1 cellular context compared by ENCODE assay signal in the genomic region with DNA sequence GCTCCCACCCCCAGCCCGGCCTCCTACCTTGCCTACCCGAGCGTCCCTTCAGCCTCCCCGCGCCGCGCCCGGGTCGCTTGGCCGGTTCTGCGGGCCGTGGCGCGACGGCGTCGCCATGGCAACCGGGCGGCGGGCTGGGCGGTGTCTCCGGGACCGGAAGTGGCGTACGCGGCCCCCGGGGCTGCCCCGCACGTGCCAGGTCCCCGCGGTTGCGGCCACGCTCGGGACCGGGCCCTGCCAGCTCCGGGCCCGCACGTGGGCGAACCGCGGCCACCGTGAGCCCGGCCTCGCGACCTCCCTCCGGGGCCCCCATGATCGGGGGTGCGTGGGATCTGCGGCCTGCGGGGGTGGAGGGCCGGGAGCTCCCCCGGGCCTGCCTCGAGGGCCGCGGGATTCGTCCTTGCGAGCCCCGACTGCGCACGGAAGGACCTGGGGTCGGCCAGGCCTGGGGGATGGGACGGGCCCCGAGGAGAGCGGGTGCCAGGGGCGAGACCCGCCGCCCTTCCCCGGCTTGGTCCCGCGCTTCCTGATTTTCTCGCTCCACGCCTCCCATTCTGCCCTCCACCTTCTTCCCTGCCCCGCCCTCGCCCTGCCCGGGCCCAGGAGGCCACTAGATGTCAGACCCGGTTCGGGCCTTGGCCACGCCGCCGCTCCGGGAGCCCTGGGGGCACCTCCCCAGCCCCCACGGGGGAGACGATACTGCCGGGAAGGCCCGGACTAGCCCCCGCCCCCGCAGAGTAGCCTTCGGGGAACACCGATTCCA.
TF ChIP-seq lines count a peak whose summit lies in the region.

A gene with protein sequence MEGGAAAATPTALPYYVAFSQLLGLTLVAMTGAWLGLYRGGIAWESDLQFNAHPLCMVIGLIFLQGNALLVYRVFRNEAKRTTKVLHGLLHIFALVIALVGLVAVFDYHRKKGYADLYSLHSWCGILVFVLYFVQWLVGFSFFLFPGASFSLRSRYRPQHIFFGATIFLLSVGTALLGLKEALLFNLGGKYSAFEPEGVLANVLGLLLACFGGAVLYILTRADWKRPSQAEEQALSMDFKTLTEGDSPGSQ (minus strand): TSS at position 89 of the 763 bp plus-strand sequence. CDS start 8,759 bp downstream, outside the sequence.

TF ChIP-seq in HEK293, 187 proteins besides CTCF, POLR2A, EP300 and RAD21 (continued from another document):
- TF ChIP-seq ZNF174 (tag by site-specific recombination; IDR thresholded peaks at IDR 0.05) (no peak), MEIS1 (CRISPR knock-in tag; IDR thresholded peaks at IDR 0.05; ENCODE audit: borderline replicate concordance) (0 out of 2 replicates have a peak, but pooled peaks have one; percentile 1), KLF8 (tag by site-specific recombination; IDR thresholded peaks at IDR 0.05) (peak; percentile 23; the same call in 1 of the 2 replicates), ZNF658 (tag by site-specific recombination; IDR thresholded peaks at IDR 0.05) (no peak), ZNF274 (IDR thresholded peaks at IDR 0.05; ENCODE audit: low read length) (no peak), ZNF274 (tag by site-specific recombination; IDR thresholded peaks at IDR 0.05; ENCODE audit: borderline replicate concordance) (no peak)
